22 cellular contexts compared by ENCODE assay signal in genomic region chr2:40700211-40700954, GRCh38.
DNase-seq lines count a peak whose midpoint lies in the region; ATAC-seq, FAIRE-seq and TF ChIP-seq lines count a peak whose summit lies in the region.
"Had no signal": no experiment of that assay in that cellular context is flagged by ENCODE, and none has a peak within 500 bp of the region (broad histone marks: within the 10 kb centered on the region; RNA-seq: fewer than 3 reads in every experiment).

No MANE protein-coding gene starts in this region.

- FAIRE-seq in HTR-8/SVneo (lab: Jason Lieb, UNC) = no peak
- FAIRE-seq: D721Med, GM19239 had no signal

- H4K20me1 ChIP-seq in SK-N-SH (ENCODE audit: insufficient read depth) = no peaks in the 10 kb centered on the region
- no peaks in the 10 kb centered on the region for H4K20me1 ChIP-seq in neural cell (ENCODE audit: insufficient read depth)

- H3K4me2 ChIP-seq in SK-N-SH (no peak overlapping the region), neural cell (ENCODE audit: low read length) (no peak overlapping the region)

- H3K36me3 ChIP-seq in SK-N-SH (replicated peaks in 1 of 2; ENCODE audit: control insufficient read depth in 1 of 2, insufficient read depth in 2 of 2, low read length in 1 of 2) (no peaks in the 10 kb centered on the region), neural cell (ENCODE audit: insufficient read depth, low read length) (no peaks in the 10 kb centered on the region)
- H3K36me3 ChIP-seq: SJSA1 had no signal

- ATAC-seq in GM21367 (IDR thresholded peaks at IDR 0.05; ENCODE audit: unreplicated experiment) = no peak

- WGBS in SK-N-SH (ENCODE audit: low lambda C conversion rate) = 15% methylated on average over 6 of the region's 6 CpGs

- H3K9ac ChIP-seq in SK-N-SH (no peak overlapping the region), neural cell (ENCODE audit: low read length) (no peak overlapping the region)

- TF ChIP-seq CTCF in SK-N-SH (IDR thresholded peaks at IDR 0.05) = no peak
- no peak for TF ChIP-seq CTCF in neural cell (IDR thresholded peaks at IDR 0.05; ENCODE audit: poor library complexity, severe bottlenecking)

- no peak overlapping the region for H3K27ac ChIP-seq in SK-N-SH (ENCODE audit: low read depth in 2 of 2, low read length in 1 of 2)
- H3K27ac ChIP-seq in neural cell (ENCODE audit: low read length) = peak overlapping the region; percentile 36
- H3K27ac ChIP-seq: SJSA1 had no signal

- in situ Hi-C loops in Caki2 (cut with HindIII; ENCODE audit: low pct_unique_long_range_greater_than_20kb, low sequenced_read_pairs) = no loop called here

- no peak for TF ChIP-seq EP300 in SK-N-SH (IDR thresholded peaks at IDR 0.05; ENCODE audit: borderline replicate concordance in 1 of 2, low read depth in 1 of 2, low read length in 1 of 2)
- no peak for TF ChIP-seq EP300 in neural cell (conservative IDR thresholded peaks at IDR 0.05; ENCODE audit: poor library complexity, severe bottlenecking)

- H3K4me3 ChIP-seq in SK-N-SH (ENCODE audit: low read depth in 2 of 2, low read length in 1 of 2) (no peak overlapping the region), neural cell (ENCODE audit: low read length) (peak overlapping the region; percentile 29)
- H3K4me3 ChIP-seq: SJSA1 had no signal

- no peaks in the 10 kb centered on the region for H3K9me2 ChIP-seq in SK-N-SH
- H3K9me2 ChIP-seq in neural cell (ENCODE audit: insufficient read depth, low read length) = no peaks in the 10 kb centered on the region

- no peaks in the 10 kb centered on the region; a peak in 1 of 4 replicates for H3K4me1 ChIP-seq in SK-N-SH (ENCODE audit: control insufficient read depth in 1 of 2, insufficient read depth in 2 of 2, low read depth in 1 of 2, low read length in 1 of 2)
- H3K4me1 ChIP-seq: SJSA1 had no signal

- POLR2A ChIA-PET in SK-N-SH (lab: Yijun Ruan, JAX) = no interaction called here

- H3K9me3 ChIP-seq in SK-N-SH (no peaks in the 10 kb centered on the region), neural cell (ENCODE audit: low read length) (no peaks in the 10 kb centered on the region)
- H3K9me3 ChIP-seq: SJSA1 had no signal

- H3K27me3 ChIP-seq in SK-N-SH (ENCODE audit: insufficient read depth) = no peaks in the 10 kb centered on the region
- no peaks in the 10 kb centered on the region for H3K27me3 ChIP-seq in neural cell (ENCODE audit: insufficient read depth, low read depth, low read length)
- H3K27me3 ChIP-seq: SJSA1 had no signal

- H2AFZ ChIP-seq in SK-N-SH (ENCODE audit: low read depth) (no peak overlapping the region), neural cell (ENCODE audit: low read depth, low read length) (no peak overlapping the region)

- CTCF ChIA-PET in SK-N-SH (lab: Yijun Ruan, JAX) = interaction anchor here (1.3 kb wide), 1 partner anchor 9 kb away, joined by 3 read pairs; no protein-coding TSS in a partner anchor

- no peak for TF ChIP-seq RAD21 in SK-N-SH (IDR thresholded peaks at IDR 0.05; ENCODE audit: low read length)
- no peak for TF ChIP-seq RAD21 in neural cell (conservative IDR thresholded peaks at IDR 0.05)

- no peak for TF ChIP-seq POLR2A in erythroblast (IDR thresholded peaks at IDR 0.05; ENCODE audit: low read length)

- peak; percentile 37 for DNase-seq in Caki2 (ENCODE audit: low read depth)
- no peak for DNase-seq in SK-N-SH
- DNase-seq in erythroblast (lab: John Stamatoyannopoulos, UW) = peak; percentile 4 to 28
- no peak for DNase-seq in NCI-H345 treated with DMSO at 0.1 percent for 48 hours (lab: John Stamatoyannopoulos, UW; ENCODE audit: unreplicated experiment)
- no peak for DNase-seq in HTR-8/SVneo (ENCODE audit: insufficient read length, low spot score)
- DNase-seq: CD4-positive, CD25-positive, alpha-beta regulatory T cell; NCI-H1092 treated with DMSO at 0.1 percent for 48 hours; NCI-H1436; NCI-H187 treated with DMSO at 0.1 percent for 48 hours; NCI-H2171 treated with DMSO at 0.1 percent for 48 hours; NCI-H345; NCI-H524; NCI-H82; NK-92 treated with Interleukin-12 subunit alpha and Interleukin-12 subunit beta, amount 100 ng/mL, for 24 hours; PC-3; Right ventricle myocardium superior; RPMI8226 had no signal

- H3K79me2 ChIP-seq in SK-N-SH (ENCODE audit: insufficient read depth) (no peaks in the 10 kb centered on the region), neural cell (replicated peaks; ENCODE audit: insufficient read depth, low read length) (no peaks in the 10 kb centered on the region)

- H3F3A ChIP-seq in SK-N-SH (replicated peaks; ENCODE audit: insufficient read depth) = no peaks in the 10 kb centered on the region
- H3F3A ChIP-seq in neural cell (ENCODE audit: insufficient read depth, low read length, poor library complexity, severe bottlenecking) = no peaks in the 10 kb centered on the region

TF ChIP-seq in SK-N-SH, 30 proteins besides CTCF, POLR2A, EP300 and RAD21:
- TF ChIP-seq SIN3A (IDR thresholded peaks at IDR 0.05; ENCODE audit: borderline replicate concordance, low read depth, low read length) (no peak), GATA2 (CRISPR knock-in tag; IDR thresholded peaks at IDR 0.05) (peak; percentile 25; the same call in 1 of the 2 replicates), RCOR1 (IDR thresholded peaks at IDR 0.05; ENCODE audit: low read length) (0 out of 2 replicates have a peak, but pooled peaks have one; percentile 16)

TF ChIP-seq in neural cell, 6 proteins besides CTCF, POLR2A, EP300 and RAD21:
- TF ChIP-seq TAF1 (IDR thresholded peaks at IDR 0.05; ENCODE audit: low read depth) = no peak
- no peak for TF ChIP-seq REST (IDR thresholded peaks at IDR 0.05; ENCODE audit: borderline replicate concordance)
- no peak for TF ChIP-seq SMC3 (conservative IDR thresholded peaks at IDR 0.05; ENCODE audit: poor library complexity)
- no peak for TF ChIP-seq EZH2 (IDR thresholded peaks at IDR 0.05; ENCODE audit: borderline replicate concordance, insufficient read depth, low read length, poor library complexity, severe bottlenecking)
- no peak for TF ChIP-seq POLR2AphosphoS5 (IDR thresholded peaks at IDR 0.05)
- no peak for TF ChIP-seq MXI1 (conservative IDR thresholded peaks at IDR 0.05; ENCODE audit: poor library complexity, severe bottlenecking)
TF ChIP-seq in neural cell: peak in this region for 0.

Comparison
In these comparisons a context has a peak if more than half of its experiments do, and no peak if none do; other contexts are left out.
1. DNase-seq: peak in Caki2 (single experiment) and erythroblast (2 of 2); none in SK-N-SH (single experiment), NCI-H345 treated with DMSO at 0.1 percent for 48 hours (single experiment) and HTR-8/SVneo (single experiment).